13 cellular contexts compared by ENCODE assay signal in the genomic region with DNA sequence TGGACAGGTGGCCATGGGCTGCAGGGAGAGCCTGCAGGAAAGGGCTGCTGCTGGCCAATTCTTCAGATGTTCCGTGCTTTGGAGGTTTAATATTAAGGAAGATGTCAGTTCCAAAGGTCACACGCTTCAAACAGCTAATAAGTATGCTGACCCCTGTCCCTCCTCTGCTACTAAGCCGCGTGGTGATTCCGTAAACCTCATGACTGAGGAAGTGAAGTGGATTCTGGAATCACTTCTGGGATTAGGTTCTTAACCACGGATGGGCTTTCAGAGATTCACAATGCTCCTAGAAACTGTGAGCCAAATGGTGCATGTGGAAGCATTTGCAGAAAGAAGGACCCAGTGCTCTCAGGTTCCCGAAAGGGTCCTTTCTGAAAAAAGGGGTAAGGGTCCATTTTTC. TPM values are rescaled to one million over a fixed set of nuclear protein-coding genes. Genes with fewer than 3 reads are reported as not detected.
A peak's percentile ranks its signal among the peaks of the same experiment; 100 is the strongest.
DNase-seq lines count a peak whose midpoint lies in the region; ATAC-seq and TF ChIP-seq lines count a peak whose summit lies in the region.
"Had no signal": no experiment of that assay in that cellular context is flagged by ENCODE, and none has a peak within 500 bp of the region (broad histone marks: within the 10 kb centered on the region; RNA-seq: fewer than 3 reads in every experiment).

No MANE protein-coding gene starts in this region.

- intact Hi-C loops in Caco-2 (cut with micrococcal nuclease; ENCODE audit: unreplicated experiment) (no loop called here), psoas muscle (cut with DNase I) (loop anchor here in 1 of 2 donors (5.0 kb wide), 2 partner anchors 44 to 59 kb away; no protein-coding TSS in a partner anchor)

- no peak for DNase-seq in Caco-2
- DNase-seq in left kidney (ENCODE audit: low read depth, low spot score), result peak; percentile 43
- no peak for DNase-seq in psoas muscle
- no peak for DNase-seq in activated naive CD4-positive, alpha-beta T cell treated with anti-CD3 and anti-CD28 coated beads, Interleukin-2, amount 10 ng/mL, durations not matched to agents 7 days and 5 days
- no peak for DNase-seq in NCI-H2029 (lab: John Stamatoyannopoulos, UW)
- no peak for DNase-seq in NCI-H1092 treated with DMSO at 0.1 percent for 48 hours (lab: John Stamatoyannopoulos, UW)
- DNase-seq: GOT3, KG1, NCI-H1436, NCI-H2081 treated with DMSO at 0.1 percent for 48 hours had no signal

- ATAC-seq in activated T-helper 17 cell treated with anti-CD3 and anti-CD28 coated beads, Interleukin-2, amount 50 U/mL, for 72 hours (replicated peaks), result no peak
- ATAC-seq in psoas muscle, result no peak
- ATAC-seq: Panc1 had no signal

- H3K4me1 ChIP-seq in Caco-2 (peaks cover 24% of the 10 kb centered on the region), psoas muscle (peaks cover 84% of the 10 kb centered on the region)

- WGBS in psoas muscle, 3 donors, result 36 to 51% (median 49%) methylated on average over 7 of the region's 7 CpGs

- H3K27me3 ChIP-seq in Caco-2 (replicated peaks; ENCODE audit: control insufficient read depth, insufficient read depth, low read length) (no peaks in the 10 kb centered on the region), psoas muscle (ENCODE audit: insufficient read depth in 3 of 3, low read length in 2 of 3) (no peaks in the 10 kb centered on the region)

- peaks cover 3% of the 10 kb centered on the region for H3K36me3 Mint-ChIP-seq in Caco-2 (ENCODE audit: insufficient read depth, unreplicated experiment)
- H3K36me3 Mint-ChIP-seq in activated T-helper 17 cell treated with anti-CD3 and anti-CD28 coated beads, Interleukin-2, amount 50 U/mL, for 72 hours (ENCODE audit: low read depth), result peaks cover 12% of the 10 kb centered on the region
- H3K36me3 Mint-ChIP-seq in activated naive CD4-positive, alpha-beta T cell treated with anti-CD3 and anti-CD28 coated beads, Interleukin-2, amount 10 ng/mL, durations not matched to agents 7 days and 5 days, result peaks cover 7% of the 10 kb centered on the region

- H3K9me3 ChIP-seq in Caco-2 (no peaks in the 10 kb centered on the region), psoas muscle (no peaks in the 10 kb centered on the region)

- peaks cover 1% of the 10 kb centered on the region for H3K36me3 ChIP-seq in Caco-2 (ENCODE audit: control insufficient read depth, insufficient read depth, low read length)
- H3K36me3 ChIP-seq in psoas muscle (ENCODE audit: insufficient read depth in 1 of 2, low read depth in 1 of 2), result peaks cover 4 to 18% of the 10 kb centered on the region in 2 donors

- no peak overlapping the region for H3K4me3 Mint-ChIP-seq in Caco-2 (ENCODE audit: unreplicated experiment)
- no peak overlapping the region for H3K4me3 Mint-ChIP-seq in activated T-helper 17 cell treated with anti-CD3 and anti-CD28 coated beads, Interleukin-2, amount 50 U/mL, for 72 hours
- H3K4me3 Mint-ChIP-seq in activated naive CD4-positive, alpha-beta T cell treated with anti-CD3 and anti-CD28 coated beads, Interleukin-2, amount 10 ng/mL, durations not matched to agents 7 days and 5 days, result no peak overlapping the region

- H3K27ac ChIP-seq in psoas muscle, result peak overlapping the region; percentile 88
- H3K27ac ChIP-seq: C4-2B had no signal

- H3K4me1 Mint-ChIP-seq in Caco-2 (ENCODE audit: low read depth, unreplicated experiment), result peaks cover 17% of the 10 kb centered on the region
- no peaks in the 10 kb centered on the region for H3K4me1 Mint-ChIP-seq in activated T-helper 17 cell treated with anti-CD3 and anti-CD28 coated beads, Interleukin-2, amount 50 U/mL, for 72 hours
- no peaks in the 10 kb centered on the region for H3K4me1 Mint-ChIP-seq in activated naive CD4-positive, alpha-beta T cell treated with anti-CD3 and anti-CD28 coated beads, Interleukin-2, amount 10 ng/mL, durations not matched to agents 7 days and 5 days

- peak overlapping the region; percentile 46 for H3K27ac Mint-ChIP-seq in Caco-2 (ENCODE audit: unreplicated experiment)
- peak overlapping the region; percentile 25 for H3K27ac Mint-ChIP-seq in activated T-helper 17 cell treated with anti-CD3 and anti-CD28 coated beads, Interleukin-2, amount 50 U/mL, for 72 hours
- no peak overlapping the region for H3K27ac Mint-ChIP-seq in activated naive CD4-positive, alpha-beta T cell treated with anti-CD3 and anti-CD28 coated beads, Interleukin-2, amount 10 ng/mL, durations not matched to agents 7 days and 5 days

- H3K27me3 Mint-ChIP-seq in Caco-2 (ENCODE audit: insufficient read depth, unreplicated experiment), result no peaks in the 10 kb centered on the region
- no peaks in the 10 kb centered on the region for H3K27me3 Mint-ChIP-seq in activated T-helper 17 cell treated with anti-CD3 and anti-CD28 coated beads, Interleukin-2, amount 50 U/mL, for 72 hours
- H3K27me3 Mint-ChIP-seq in activated naive CD4-positive, alpha-beta T cell treated with anti-CD3 and anti-CD28 coated beads, Interleukin-2, amount 10 ng/mL, durations not matched to agents 7 days and 5 days, result no peaks in the 10 kb centered on the region

- no TSS peak for BruUV-seq in Caco-2 (replicated peaks; lab: Mats Ljungman, UMichigan)

- H3K9me3 Mint-ChIP-seq in Caco-2 (ENCODE audit: unreplicated experiment), result no peaks in the 10 kb centered on the region
- H3K9me3 Mint-ChIP-seq in activated T-helper 17 cell treated with anti-CD3 and anti-CD28 coated beads, Interleukin-2, amount 50 U/mL, for 72 hours, result no peaks in the 10 kb centered on the region
- H3K9me3 Mint-ChIP-seq in activated naive CD4-positive, alpha-beta T cell treated with anti-CD3 and anti-CD28 coated beads, Interleukin-2, amount 10 ng/mL, durations not matched to agents 7 days and 5 days, result no peaks in the 10 kb centered on the region

- CTCF ChIA-PET in Caco-2 (lab: Charles Lee), result interaction anchor here (0.5 to 1.3 kb wide), 2 partner anchors 20 to 403 kb away, joined by 3 read pairs; no protein-coding TSS in a partner anchor
- CTCF ChIA-PET in activated naive CD4-positive, alpha-beta T cell treated with anti-CD3 and anti-CD28 coated beads, Interleukin-2, amount 10 ng/mL, durations not matched to agents 7 days and 5 days (lab: Charles Lee), result no interaction called here

- H3K4me3 ChIP-seq in Caco-2 (ENCODE audit: low read depth, low read length) (no peak overlapping the region), psoas muscle (no peak overlapping the region)

- POLR2A ChIA-PET in Caco-2 (lab: Charles Lee), result no interaction called here

- TF ChIP-seq CTCF in Caco-2 (IDR thresholded peaks at IDR 0.05; ENCODE audit: insufficient read depth in 1 of 2, low read depth in 1 of 2, low read length in 1 of 2, severe bottlenecking in 1 of 2, unreplicated experiment in 1 of 2) (no peak), psoas muscle (IDR thresholded peaks at IDR 0.05) (no peak)

RNA-seq across cellular contexts. Expression of gene ERN1, which starts 28.5 kb away (rescaled TPM):
- total RNA-seq in Caco-2 (2022) (24.3 and 27.5 TPM in 2 replicates), psoas muscle (10 to 100 TPM; 10.6 to 16.6 (median 14.2) TPM)
- 10 to 100 TPM; 42.2 to 93.3 TPM for total RNA-seq in activated T-helper 17 cell treated with anti-CD3 and anti-CD28 coated beads, Interleukin-2, amount 50 U/mL, for 72 hours
- 1 to 10 TPM; 2.8 to 7.6 (median 5.4) TPM for polyA plus RNA-seq in psoas muscle
